In the genomic region with DNA sequence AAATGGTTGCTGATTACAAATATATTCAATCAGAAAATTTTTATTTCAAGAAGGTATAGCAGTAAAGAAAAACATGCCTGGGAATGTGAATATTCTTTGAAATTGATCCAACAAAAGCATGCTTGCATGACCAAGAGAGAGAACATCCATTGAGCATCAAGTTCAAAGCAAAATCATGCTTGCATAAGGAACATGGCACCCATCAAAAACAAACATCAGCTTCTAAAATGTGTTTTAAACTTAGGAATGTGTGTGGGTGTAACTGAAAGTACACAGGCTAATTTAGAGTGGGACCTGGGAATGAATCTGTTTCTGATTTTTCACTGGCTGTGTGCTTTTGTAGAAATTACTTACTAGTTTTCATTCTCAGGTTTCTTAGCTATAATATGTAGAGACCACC, we compare ENCODE assay signal across 36 cellular contexts. TPM values are rescaled to one million over a fixed set of nuclear protein-coding genes. Genes with fewer than 3 reads are reported as not detected.
DNase-seq lines count a peak whose midpoint lies in the region; ATAC-seq and TF ChIP-seq lines count a peak whose summit lies in the region.
"Had no signal": no experiment of that assay in that cellular context is flagged by ENCODE, and none has a peak within 500 bp of the region (broad histone marks: within the 10 kb centered on the region; RNA-seq: fewer than 3 reads in every experiment).

No MANE protein-coding gene starts in this region.

- H3K79me2 ChIP-seq in parathyroid adenoma = peaks cover 13% of the 10 kb centered on the region

- no peaks in the 10 kb centered on the region for H3K27me3 ChIP-seq in parathyroid adenoma (ENCODE audit: control insufficient read depth, insufficient read depth, low read length)
- H3K27me3 ChIP-seq in lower lobe of right lung (ENCODE audit: low read depth) = no peaks in the 10 kb centered on the region
- H3K27me3 ChIP-seq: BE2C, pancreas, right atrium auricular region, SJSA1, spleen, testis had no signal

- H2AFZ ChIP-seq in parathyroid adenoma = no peak overlapping the region

- intact Hi-C loops in lower lobe of right lung (cut with DNase I) = no loop called here

- H3K9me3 ChIP-seq in parathyroid adenoma (ENCODE audit: control insufficient read depth, low read length) = no peaks in the 10 kb centered on the region
- no peaks in the 10 kb centered on the region for H3K9me3 ChIP-seq in lower lobe of right lung
- H3K9me3 ChIP-seq: A549, BE2C, pancreas, right atrium auricular region, SJSA1, spleen, testis had no signal

- H3K4me1 ChIP-seq in parathyroid adenoma (peaks cover 24% of the 10 kb centered on the region), lower lobe of right lung (peaks cover 19% of the 10 kb centered on the region)
- H3K4me1 ChIP-seq: BE2C had no signal

- H3K27ac ChIP-seq in parathyroid adenoma (peak overlapping the region; percentile 60), lower lobe of right lung (no peak overlapping the region)
- H3K27ac ChIP-seq: A549, pancreas, right atrium auricular region, RWPE1, SJSA1, spleen, testis had no signal

- no peak overlapping the region for H3K4me2 ChIP-seq in parathyroid adenoma (ENCODE audit: low read length)
- H3K4me2 ChIP-seq: A549 had no signal

- H3K9ac ChIP-seq in parathyroid adenoma = no peak overlapping the region

- no peak for TF ChIP-seq CTCF in AG10803 (conservative IDR thresholded peaks at IDR 0.05; ENCODE audit: low read length)
- TF ChIP-seq CTCF in parathyroid adenoma (IDR thresholded peaks at IDR 0.05) = no peak
- no peak for TF ChIP-seq CTCF in lower lobe of right lung (IDR thresholded peaks at IDR 0.05)

- DNase-seq in AG10803 (ENCODE audit: low read depth) = peak; percentile 43
- DNase-seq in SW480 (ENCODE audit: low spot score) = peak; percentile 41
- DNase-seq in fibroblast of gingiva (ENCODE audit: low read depth) = peak; percentile 41
- DNase-seq in lower lobe of right lung = no peak
- no peak for DNase-seq in activated effector memory CD4-positive, alpha-beta T cell treated with anti-CD3 and anti-CD28 coated beads, Interleukin-2, amount 50 U/mL, for 16 hours
- DNase-seq in NCI-H187 treated with DMSO at 0.1 percent for 48 hours (lab: John Stamatoyannopoulos, UW) = no peak
- DNase-seq: activated CD4-positive, alpha-beta T cell treated with anti-CD3 and anti-CD28 coated beads, Interleukin-2, amount 10 ng/mL, durations not matched to agents 24 days and 14 days; activated effector memory CD4-positive, alpha-beta T cell treated with Interleukin-2 at 50 U/mL for 16 hours; activated naive CD8-positive, alpha-beta T cell treated with anti-CD3 and anti-CD28 coated beads for 36 hours; activated T-cell treated with anti-CD3 and anti-CD28 coated beads, Interleukin-2, amount 50 U/mL, for 1 hour; BE2C; CD8-positive, alpha-beta memory T cell; dermis blood vessel endothelial cell; endodermal cell; hypothalamus; immature natural killer cell; Kasumi-1; mesenchymal stem cell; NCI-H1048; NCI-H1694 treated with DMSO at 0.1 percent for 48 hours; NCI-H2171; NCI-H510A; pancreas; spleen; stimulated activated CD4-positive, alpha-beta T cell treated with anti-CD3 and anti-CD28 coated beads, Interleukin-2, amount 100 ng/mL, for 24 hours; stimulated activated naive CD8-positive, alpha-beta T cell treated with anti-CD3 and anti-CD28 coated beads, Interleukin-15, Interleukin-2, amounts not matched to agents 100 U/mL and 50 U/mL, for 24 hours; testis had no signal

- H3K36me3 ChIP-seq in parathyroid adenoma (ENCODE audit: control insufficient read depth, insufficient read depth, low read length) (no peaks in the 10 kb centered on the region), lower lobe of right lung (peaks cover 19% of the 10 kb centered on the region)
- H3K36me3 ChIP-seq: BE2C, pancreas, SJSA1 had no signal

- ATAC-seq in lower lobe of right lung (no peak), HG02642 (IDR thresholded peaks at IDR 0.05; ENCODE audit: poor library complexity, unreplicated experiment) (no peak)
- ATAC-seq: A549; esophagus mucosa; GM12878; left lobe of liver; pancreas; stimulated activated naive CD8-positive, alpha-beta T cell treated with anti-CD3 and anti-CD28 coated beads, Interleukin-15, Interleukin-2, amounts not matched to agents 100 U/mL and 50 U/mL, for 24 hours had no signal

- H3K4me3 ChIP-seq in AG10803 (ENCODE audit: low read length) = no peak overlapping the region
- no peak overlapping the region for H3K4me3 ChIP-seq in parathyroid adenoma (ENCODE audit: low read depth, low read length)
- H3K4me3 ChIP-seq in lower lobe of right lung = no peak overlapping the region
- H3K4me3 ChIP-seq: A549, GM12878, pancreas, right atrium auricular region, SJSA1, spleen, testis had no signal

RNA-seq across cellular contexts. Expression of a gene that starts 5.6 kb away (rescaled TPM):
- 25.9 TPM for total RNA-seq in lower lobe of right lung

RNA-seq across cellular contexts. Expression of a gene that starts 47.8 kb away (rescaled TPM):
- total RNA-seq in lower lobe of right lung = 25.0 TPM

Comparison
In these comparisons a context has a peak if more than half of its experiments do, and no peak if none do; other contexts are left out.
1. DNase-seq: peak in AG10803 (single experiment), SW480 (single experiment) and fibroblast of gingiva (single experiment); none in lower lobe of right lung (single experiment), activated effector memory CD4-positive, alpha-beta T cell treated with anti-CD3 and anti-CD28 coated beads, Interleukin-2, amount 50 U/mL, for 16 hours (single experiment) and NCI-H187 treated with DMSO at 0.1 percent for 48 hours (single experiment).